8 cellular contexts compared by ENCODE assay signal in the genomic region with DNA sequence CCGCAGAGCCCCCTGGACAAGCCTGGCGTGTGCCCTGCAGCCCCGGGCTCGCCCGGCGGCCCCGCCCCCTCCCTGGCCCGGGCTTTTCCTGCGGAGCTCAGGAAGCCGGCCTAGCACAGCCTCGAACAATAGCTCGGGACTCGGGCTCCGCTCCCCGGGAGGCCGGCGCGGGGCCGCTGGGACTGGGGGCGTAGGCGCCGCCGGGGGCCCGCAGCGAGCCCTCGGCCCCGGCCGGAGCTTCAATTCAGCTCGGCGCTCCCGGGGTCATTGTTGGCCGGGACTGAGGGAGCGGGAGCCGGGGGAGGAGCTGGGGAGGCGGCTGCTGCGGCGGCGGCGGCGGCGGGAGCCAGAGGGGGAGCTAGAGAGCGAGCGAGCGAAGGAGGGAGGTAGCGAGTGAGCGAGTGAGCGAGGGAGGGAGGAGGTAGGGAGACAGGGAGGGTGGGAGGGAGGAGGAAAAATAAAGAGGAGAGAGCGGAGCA. TPM values are rescaled to one million over a fixed set of nuclear protein-coding genes. Genes with fewer than 3 reads are reported as not detected.
DNase-seq lines count a peak whose midpoint lies in the region; ATAC-seq and TF ChIP-seq lines count a peak whose summit lies in the region.

No MANE protein-coding gene starts in this region.

- no peaks in the 10 kb centered on the region for H3K9me3 Mint-ChIP-seq in Calu3 (ENCODE audit: low read depth, unreplicated experiment)

- H3K36me3 ChIP-seq in gastroesophageal sphincter (no peaks in the 10 kb centered on the region), neuronal stem cell (replicated peaks in 1 of 2; ENCODE audit: control insufficient read depth in 2 of 2, insufficient read depth in 2 of 2, low read length in 2 of 2) (no peaks in the 10 kb centered on the region), subcutaneous abdominal adipose tissue (ENCODE audit: control insufficient read depth in 5 of 5, insufficient read depth in 5 of 5, low read length in 5 of 5) (no peaks in the 10 kb centered on the region)

- H3K4me1 ChIP-seq in gastroesophageal sphincter (peaks cover 0 to 33% (median 0%) of the 10 kb centered on the region in 3 donors), neuronal stem cell (ENCODE audit: control insufficient read depth in 2 of 2, insufficient read depth in 1 of 2, low read depth in 1 of 2, low read length in 2 of 2) (peaks cover 11% of the 10 kb centered on the region in 2 donors), subcutaneous abdominal adipose tissue (ENCODE audit: control insufficient read depth in 5 of 5, insufficient read depth in 5 of 5, low read length in 5 of 5) (peaks cover 2 to 34% (median 24%) of the 10 kb centered on the region in 5 donors)

- ATAC-seq in GM21786 (IDR thresholded peaks at IDR 0.05; ENCODE audit: unreplicated experiment) (peak; percentile 87), gastroesophageal sphincter (peak; percentile 96)

- peak in 1 of 2 donors; percentile 30 for TF ChIP-seq POLR2A in gastroesophageal sphincter (IDR thresholded peaks at IDR 0.05)

- peak overlapping the region; percentile 99 for H2BK120ac ChIP-seq in neuronal stem cell (ENCODE audit: low read depth, low read length)

- no peak overlapping the region for H3K23ac ChIP-seq in neuronal stem cell (ENCODE audit: low read depth, low read length, poor library complexity)

- H3K36me3 Mint-ChIP-seq in Calu3 (ENCODE audit: insufficient read depth, unreplicated experiment): no peaks in the 10 kb centered on the region

- H3K27ac ChIP-seq in gastroesophageal sphincter: peak overlapping the region; percentile 35 to 91 (median 87)
- peak overlapping the region; percentile 85 for H3K27ac ChIP-seq in neuronal stem cell (replicated peaks; ENCODE audit: low read length)
- peak overlapping the region; percentile 82 for H3K27ac ChIP-seq in subcutaneous abdominal adipose tissue (ENCODE audit: low read depth, low read length)

- peak overlapping the region; percentile 99 for H2AFZ ChIP-seq in neuronal stem cell (ENCODE audit: low read length)

- H3K4me2 ChIP-seq in neuronal stem cell (ENCODE audit: insufficient read depth, low read length, poor library complexity, severe bottlenecking): peak overlapping the region; percentile 85

- H3K4ac ChIP-seq in neuronal stem cell (ENCODE audit: low read length): no peak overlapping the region

- H3K27me3 Mint-ChIP-seq in Calu3 (ENCODE audit: unreplicated experiment): peaks cover 46% of the 10 kb centered on the region

- peak overlapping the region; percentile 97 for H2BK5ac ChIP-seq in neuronal stem cell (ENCODE audit: low read length)

- no peak for TF ChIP-seq EP300 in gastroesophageal sphincter (IDR thresholded peaks at IDR 0.05)

- no peak overlapping the region for H3K27ac Mint-ChIP-seq in Calu3 (ENCODE audit: unreplicated experiment)

- H2BK15ac ChIP-seq in neuronal stem cell (ENCODE audit: low read length): peak overlapping the region; percentile 96

- no TSS peak for BruUV-seq in Calu3 (replicated peaks; lab: Mats Ljungman, UMichigan)

- DNase-seq in Calu3 (peak; percentile 88), LNCaP clone FGC (ENCODE audit: low read depth) (peak; percentile 27), SHP77 treated with DMSO at 0.1 percent for 48 hours (lab: John Stamatoyannopoulos, UW) (peak; percentile 54), neuronal stem cell (ENCODE audit: low spot score) (peak; percentile 92)
- peak; percentile 66 for DNase-seq in activated naive CD4-positive, alpha-beta T cell treated with Interleukin-2 at 50 U/mL for 16 hours

- H3K9ac ChIP-seq in neuronal stem cell (ENCODE audit: low read depth, low read length, poor library complexity): peak overlapping the region; percentile 92
- H3K9ac ChIP-seq in subcutaneous abdominal adipose tissue (ENCODE audit: low read length in 5 of 5): peak overlapping the region; percentile 56 to 80 (median 66)

- no peak overlapping the region for H4K8ac ChIP-seq in neuronal stem cell (ENCODE audit: low read depth, low read length)

- intact Hi-C loops in Calu3 (cut with micrococcal nuclease; ENCODE audit: unreplicated experiment): no loop called here

- CTCF ChIA-PET in Calu3 (lab: Charles Lee): interaction anchor here (0.5 to 1.5 kb wide), 14 partner anchors 13 to 396 kb away, joined by 3 to 8 read pairs (median 4); no protein-coding TSS in a partner anchor

- H3K18ac ChIP-seq in neuronal stem cell (ENCODE audit: low read length): peak overlapping the region; percentile 100

- peak; percentile 77 for TF ChIP-seq CTCF in Calu3 (IDR thresholded peaks at IDR 0.05; ENCODE audit: unreplicated experiment)
- peak; percentile 93 for TF ChIP-seq CTCF in LNCaP clone FGC (IDR thresholded peaks at IDR 0.05; ENCODE audit: control insufficient read depth, extremely low read depth, insufficient read depth)
- peak; percentile 73 to 91 (median 80) for TF ChIP-seq CTCF in gastroesophageal sphincter (IDR thresholded peaks at IDR 0.05)

- H2BK12ac ChIP-seq in neuronal stem cell (ENCODE audit: low read length): peak overlapping the region; percentile 23

- 0% methylated on average over 6 of the region's 48 CpGs; no CpG with 5 or more reads in 1 of the 2 donors for WGBS in gastroesophageal sphincter (ENCODE audit: low coverage in 1 of 2), 2 donors
- no CpG with 5 or more reads among the region's 48 CpGs for WGBS in neuronal stem cell (ENCODE audit: extremely low coverage in 2 of 2, insufficient read length in 2 of 2, insufficient replicate concordance in 1 of 2), 2 donors

- H3K4me3 ChIP-seq in LNCaP clone FGC (ENCODE audit: low read depth, low read length): peak overlapping the region; percentile 57
- H3K4me3 ChIP-seq in gastroesophageal sphincter: peak overlapping the region; percentile 55 to 92
- H3K4me3 ChIP-seq in neuronal stem cell (ENCODE audit: low read length in 2 of 2): peak overlapping the region; percentile 96
- peak overlapping the region in 4 of 5 donors; percentile 73 to 91 (median 84) for H3K4me3 ChIP-seq in subcutaneous abdominal adipose tissue (ENCODE audit: low read depth in 1 of 5, low read length in 5 of 5)

- peaks cover 16% of the 10 kb centered on the region for H3K27me3 ChIP-seq in gastroesophageal sphincter
- no peaks in the 10 kb centered on the region for H3K27me3 ChIP-seq in neuronal stem cell (ENCODE audit: control insufficient read depth in 3 of 3, insufficient read depth in 3 of 3, low read depth in 1 of 3, low read length in 3 of 3)
- peaks cover 0 to 4% (median 0%) of the 10 kb centered on the region in 5 donors for H3K27me3 ChIP-seq in subcutaneous abdominal adipose tissue (ENCODE audit: control insufficient read depth in 5 of 5, insufficient read depth in 4 of 5, low read length in 5 of 5)

- peak overlapping the region; percentile 62 for H3K4me3 Mint-ChIP-seq in Calu3 (ENCODE audit: low read depth, unreplicated experiment)

- H3K4me1 Mint-ChIP-seq in Calu3 (ENCODE audit: low read depth, unreplicated experiment): peaks cover 10% of the 10 kb centered on the region

- no peaks in the 10 kb centered on the region for H3K9me3 ChIP-seq in gastroesophageal sphincter
- H3K9me3 ChIP-seq in neuronal stem cell (replicated peaks in 1 of 2; ENCODE audit: control insufficient read depth in 2 of 2, insufficient read depth in 1 of 2, low read depth in 1 of 2, low read length in 2 of 2): peaks cover 0 to 8% of the 10 kb centered on the region in 2 donors
- H3K9me3 ChIP-seq in subcutaneous abdominal adipose tissue (ENCODE audit: control insufficient read depth in 5 of 5, low read length in 5 of 5): no peaks in the 10 kb centered on the region

- H3K14ac ChIP-seq in neuronal stem cell (ENCODE audit: low read length): no peak overlapping the region

- H3K79me1 ChIP-seq in neuronal stem cell (ENCODE audit: low read depth, low read length): peaks cover 4% of the 10 kb centered on the region

- H2AK5ac ChIP-seq in neuronal stem cell (ENCODE audit: low read depth, low read length): no peak overlapping the region

- no peak overlapping the region for H4K91ac ChIP-seq in neuronal stem cell (ENCODE audit: low read depth, low read length, poor library complexity)

RNA-seq across cellular contexts. Expression of gene KALRN, which starts 0.2 kb away (rescaled TPM):
- 5.0 and 7.4 TPM in 2 replicates for total RNA-seq in Calu3 (2022)
- 10 to 100 TPM; 31.2 to 65.2 (median 63.8) TPM for total RNA-seq in gastroesophageal sphincter
- polyA plus RNA-seq in neuronal stem cell (2013, experiment 1 of 2): 6.6 TPM
- 7.4 TPM for polyA plus RNA-seq in neuronal stem cell (2013, experiment 2 of 2)

RNA-seq across cellular contexts. Expression of gene ROPN1, which starts 41.0 kb away (rescaled TPM):
- total RNA-seq in Calu3 (2022): not detected in 2 replicates
- under 1 TPM in 1 of 4 donors, not detected in 3; 0.93 TPM for total RNA-seq in gastroesophageal sphincter
- polyA plus RNA-seq in neuronal stem cell (2013, experiment 1 of 2): not detected
- not detected for polyA plus RNA-seq in neuronal stem cell (2013, experiment 2 of 2)

Comparison
In these comparisons a context has a peak if more than half of its experiments do, and no peak if none do; other contexts are left out.
1. Peak in every context shown above with its lines: DNase-seq, ATAC-seq, H3K4me3 ChIP-seq and H3K27ac ChIP-seq.
2. DNase-seq: peak in every context shown above with its lines; median percentile 92 in neuronal stem cell; 88 in Calu3; 66 in activated naive CD4-positive, alpha-beta T cell treated with Interleukin-2 at 50 U/mL for 16 hours; 54 in SHP77 treated with DMSO at 0.1 percent for 48 hours; 27 in LNCaP clone FGC.